18 cellular contexts compared by ENCODE assay signal in genomic region chr7:80825499-80825898, GRCh38.
"Had no signal": no experiment of that assay in that cellular context is flagged by ENCODE, and none has a peak within 500 bp of the region (broad histone marks: within the 10 kb centered on the region; RNA-seq: fewer than 3 reads in every experiment).

No MANE protein-coding gene starts in this region.

- H3K9me3 Mint-ChIP-seq: activated CD4-positive, alpha-beta memory T cell treated with anti-CD3 and anti-CD28 coated beads for 36 hours; activated naive CD4-positive, alpha-beta T cell treated with anti-CD3 and anti-CD28 coated beads for 36 hours; stimulated activated naive B cell treated with anti-CD40 and anti-IgM and Interleukin-4, amounts not matched to agents 10 μg/mL and 1 μg/mL and 100 μg/mL, for 72 hours had no signal

- H3K27me3 ChIP-seq: cardiac muscle cell, pancreas, tibial artery had no signal

- H3K27ac ChIP-seq: cardiac muscle cell, epithelial cell of prostate, lower lobe of right lung, pancreas, tibial artery had no signal

- H3K4me1 ChIP-seq: pancreas had no signal

- H3K4me1 Mint-ChIP-seq: stimulated activated naive B cell treated with anti-CD40 and anti-IgM and Interleukin-4, amounts not matched to agents 10 μg/mL and 1 μg/mL and 100 μg/mL, for 72 hours had no signal

- H3K27ac Mint-ChIP-seq: activated CD4-positive, alpha-beta memory T cell treated with anti-CD3 and anti-CD28 coated beads for 36 hours; activated naive CD4-positive, alpha-beta T cell treated with anti-CD3 and anti-CD28 coated beads for 36 hours; activated T-cell treated with anti-CD3 and anti-CD28 coated beads, Interleukin-2, amount 50 U/mL, for 72 hours; natural killer cell; stimulated activated naive B cell treated with anti-CD40 and anti-IgM and Interleukin-4, amounts not matched to agents 10 μg/mL and 1 μg/mL and 100 μg/mL, for 72 hours had no signal

- H3K36me3 Mint-ChIP-seq: activated CD4-positive, alpha-beta memory T cell treated with anti-CD3 and anti-CD28 coated beads for 36 hours; natural killer cell; stimulated activated naive B cell treated with anti-CD40 and anti-IgM and Interleukin-4, amounts not matched to agents 10 μg/mL and 1 μg/mL and 100 μg/mL, for 72 hours had no signal

- H3K4me3 Mint-ChIP-seq: activated CD4-positive, alpha-beta memory T cell treated with anti-CD3 and anti-CD28 coated beads for 36 hours; activated naive CD4-positive, alpha-beta T cell treated with anti-CD3 and anti-CD28 coated beads for 36 hours; activated T-cell treated with anti-CD3 and anti-CD28 coated beads, Interleukin-2, amount 50 U/mL, for 72 hours; natural killer cell; stimulated activated naive B cell treated with anti-CD40 and anti-IgM and Interleukin-4, amounts not matched to agents 10 μg/mL and 1 μg/mL and 100 μg/mL, for 72 hours had no signal

- DNase-seq: activated CD4-positive, alpha-beta memory T cell treated with anti-CD3 and anti-CD28 coated beads for 36 hours; activated CD4-positive, alpha-beta T cell treated with anti-CD3 and anti-CD28 coated beads for 48 hours; activated effector memory CD4-positive, alpha-beta T cell treated with Interleukin-2 at 50 U/mL for 16 hours; activated naive CD4-positive, alpha-beta T cell treated with anti-CD3 and anti-CD28 coated beads for 36 hours; activated T-cell treated with anti-CD3 and anti-CD28 coated beads, Interleukin-2, amount 50 U/mL, for 72 hours; amygdala; cortex of kidney; lower lobe of right lung; natural killer cell; pancreas; retina; stimulated activated CD4-positive, alpha-beta T cell treated with anti-CD3 and anti-CD28 coated beads, Interleukin-2, amount 100 ng/mL, for 48 hours; stimulated activated CD8-positive, alpha-beta memory T cell treated with anti-CD3 and anti-CD28 coated beads, Interleukin-4, amount 100 ng/mL, for 48 hours; stimulated activated naive B cell treated with anti-CD40 and anti-IgM and Interleukin-4, amounts not matched to agents 10 μg/mL and 1 μg/mL and 100 μg/mL, for 72 hours; tibial artery had no signal

- H3K9me3 ChIP-seq: lower lobe of right lung, pancreas, tibial artery had no signal

- ATAC-seq: activated T-cell treated with anti-CD3 and anti-CD28 coated beads, Interleukin-2, amount 50 U/mL, for 72 hours; left lobe of liver; lower lobe of right lung; natural killer cell; pancreas; stimulated activated naive B cell treated with anti-CD40 and anti-IgM and Interleukin-4, amounts not matched to agents 10 μg/mL and 1 μg/mL and 100 μg/mL, for 72 hours had no signal

- H3K27me3 Mint-ChIP-seq: activated CD4-positive, alpha-beta memory T cell treated with anti-CD3 and anti-CD28 coated beads for 36 hours; stimulated activated naive B cell treated with anti-CD40 and anti-IgM and Interleukin-4, amounts not matched to agents 10 μg/mL and 1 μg/mL and 100 μg/mL, for 72 hours had no signal

- FAIRE-seq: pancreas had no signal

- H3K36me3 ChIP-seq: lower lobe of right lung, pancreas, tibial artery had no signal

- H3K4me3 ChIP-seq: cardiac muscle cell, lower lobe of right lung, pancreas, tibial artery had no signal
